33 cellular contexts compared by ENCODE assay signal in genomic region chr1:222663535-222663934, GRCh38.
"Had no signal": no experiment of that assay in that cellular context is flagged by ENCODE, and none has a peak within 500 bp of the region (broad histone marks: within the 10 kb centered on the region; RNA-seq: fewer than 3 reads in every experiment).

No MANE protein-coding gene starts in this region.

- H3K27me3 Mint-ChIP-seq: activated CD4-positive, alpha-beta memory T cell treated with anti-CD3 and anti-CD28 coated beads for 36 hours; activated CD8-positive, alpha-beta memory T cell treated with anti-CD3 and anti-CD28 coated beads, Interleukin-2, amount 10 ng/mL, durations not matched to agents 7 days and 5 days; activated naive CD4-positive, alpha-beta T cell treated with anti-CD3 and anti-CD28 coated beads, Interleukin-2, amount 50 U/mL, for 24 hours; effector memory CD8-positive, alpha-beta T cell; T-cell had no signal

- H3K9me3 ChIP-seq: esophagus squamous epithelium, gastroesophageal sphincter, heart right ventricle had no signal

- ATAC-seq: activated CD8-positive, alpha-beta memory T cell treated with anti-CD3 and anti-CD28 coated beads, Interleukin-2, amount 10 ng/mL, durations not matched to agents 7 days and 5 days; activated CD8-positive, alpha-beta T cell treated with anti-CD3 and anti-CD28 coated beads, Interleukin-2, amount 10 ng/mL, durations not matched to agents 7 days and 5 days; effector memory CD8-positive, alpha-beta T cell; gastroesophageal sphincter; heart right ventricle; T-cell; WTC11 had no signal

- H3K27ac Mint-ChIP-seq: activated CD4-positive, alpha-beta memory T cell treated with anti-CD3 and anti-CD28 coated beads for 36 hours; activated CD8-positive, alpha-beta memory T cell treated with anti-CD3 and anti-CD28 coated beads, Interleukin-2, amount 10 ng/mL, durations not matched to agents 7 days and 5 days; activated CD8-positive, alpha-beta T cell treated with anti-CD3 and anti-CD28 coated beads, Interleukin-2, amount 10 ng/mL, durations not matched to agents 7 days and 5 days; activated T-helper 1 cell treated with anti-CD3 and anti-CD28 coated beads, Interleukin-12 subunit alpha, Interleukin-12 subunit beta, Interleukin-2, Interleukin-4 antibody, amounts not matched to agents 30 ng/mL and 10 ng/mL and 1 ng/mL, durations not matched to agents 14 hours and 24 hours and 36 hours; activated T-helper 2 cell treated with anti-CD3 and anti-CD28 coated beads, Interferon-gamma antibody, Interleukin-2, Interleukin-4, amounts not matched to agents 10 μg/mL and 5 μg/mL and 100 μg/mL, durations not matched to agents 14 hours and 24 hours and 36 hours; effector memory CD8-positive, alpha-beta T cell; WTC11 had no signal

- DNase-seq: activated CD4-positive, alpha-beta memory T cell treated with anti-CD3 and anti-CD28 coated beads for 36 hours; activated CD4-positive, alpha-beta T cell treated with anti-CD3 and anti-CD28 coated beads for 1 hour; activated CD4-positive, alpha-beta T cell treated with anti-CD3 and anti-CD28 coated beads for 4 hours; activated CD4-positive, alpha-beta T cell treated with anti-CD3 and anti-CD28 coated beads, Interleukin-2, amount 50 U/mL, for 1 hour; activated CD8-positive, alpha-beta memory T cell treated with anti-CD3 and anti-CD28 coated beads, Interleukin-2, amount 10 ng/mL, durations not matched to agents 7 days and 5 days; activated CD8-positive, alpha-beta memory T cell treated with anti-CD3 and anti-CD28 coated beads, Interleukin-2, amount 50 U/mL, for 4 hours; activated CD8-positive, alpha-beta T cell treated with anti-CD3 and anti-CD28 coated beads, Interleukin-2, amount 10 ng/mL, durations not matched to agents 7 days and 5 days; activated effector memory CD4-positive, alpha-beta T cell treated with anti-CD3 and anti-CD28 coated beads, Interleukin-2, amount 50 U/mL, for 16 hours; activated naive CD4-positive, alpha-beta T cell treated with anti-CD3 and anti-CD28 coated beads for 36 hours; activated T-cell treated with anti-CD3 and anti-CD28 coated beads, Interleukin-2, amount 50 U/mL, for 1 hour; activated T-cell treated with anti-CD3 and anti-CD28 coated beads, Interleukin-2, amount 50 U/mL, for 48 hours; amniotic stem cell; anterior cingulate cortex; caudate nucleus; cortex of kidney; dermis blood vessel endothelial cell; effector CD4-positive, alpha-beta T cell; effector memory CD8-positive, alpha-beta T cell; esophagus squamous epithelium; foreskin melanocyte; heart right ventricle; SW 1271; T-cell; T-helper 2 cell had no signal

- H3K4me3 Mint-ChIP-seq: activated CD4-positive, alpha-beta memory T cell treated with anti-CD3 and anti-CD28 coated beads for 36 hours; activated CD8-positive, alpha-beta memory T cell treated with anti-CD3 and anti-CD28 coated beads, Interleukin-2, amount 10 ng/mL, durations not matched to agents 7 days and 5 days; activated CD8-positive, alpha-beta T cell treated with anti-CD3 and anti-CD28 coated beads, Interleukin-2, amount 10 ng/mL, durations not matched to agents 7 days and 5 days; activated naive CD4-positive, alpha-beta T cell treated with anti-CD3 and anti-CD28 coated beads for 36 hours; activated naive CD4-positive, alpha-beta T cell treated with anti-CD3 and anti-CD28 coated beads, Interleukin-2, amount 50 U/mL, for 24 hours; activated T-helper 1 cell treated with anti-CD3 and anti-CD28 coated beads, Interleukin-12 subunit alpha, Interleukin-12 subunit beta, Interleukin-2, Interleukin-4 antibody, amounts not matched to agents 30 ng/mL and 10 ng/mL and 1 ng/mL, durations not matched to agents 14 hours and 24 hours and 36 hours; effector memory CD8-positive, alpha-beta T cell; T-cell; WTC11 had no signal

- H3K4me1 Mint-ChIP-seq: WTC11 had no signal

- H3K27ac ChIP-seq: epithelial cell of prostate, esophagus squamous epithelium, gastroesophageal sphincter, heart right ventricle had no signal

- H3K4me1 ChIP-seq: heart right ventricle had no signal

- H3K4me3 ChIP-seq: esophagus squamous epithelium, gastroesophageal sphincter, heart right ventricle had no signal

- H3K27me3 ChIP-seq: esophagus squamous epithelium, gastroesophageal sphincter, heart right ventricle had no signal

- FAIRE-seq: astrocyte, colon, endothelial cell of umbilical vein had no signal

- H3K9me3 Mint-ChIP-seq: activated CD4-positive, alpha-beta memory T cell treated with anti-CD3 and anti-CD28 coated beads for 36 hours; activated naive CD4-positive, alpha-beta T cell treated with anti-CD3 and anti-CD28 coated beads for 36 hours; activated naive CD4-positive, alpha-beta T cell treated with anti-CD3 and anti-CD28 coated beads, Interleukin-2, amount 50 U/mL, for 24 hours; activated T-helper 1 cell treated with anti-CD3 and anti-CD28 coated beads, Interleukin-12 subunit alpha, Interleukin-12 subunit beta, Interleukin-2, Interleukin-4 antibody, amounts not matched to agents 30 ng/mL and 10 ng/mL and 1 ng/mL, durations not matched to agents 14 hours and 24 hours and 36 hours; activated T-helper 2 cell treated with anti-CD3 and anti-CD28 coated beads, Interferon-gamma antibody, Interleukin-2, Interleukin-4, amounts not matched to agents 10 μg/mL and 5 μg/mL and 100 μg/mL, durations not matched to agents 14 hours and 24 hours and 36 hours; effector memory CD8-positive, alpha-beta T cell; T-cell; WTC11 had no signal
